24 cellular contexts compared by ENCODE assay signal in the genomic region with DNA sequence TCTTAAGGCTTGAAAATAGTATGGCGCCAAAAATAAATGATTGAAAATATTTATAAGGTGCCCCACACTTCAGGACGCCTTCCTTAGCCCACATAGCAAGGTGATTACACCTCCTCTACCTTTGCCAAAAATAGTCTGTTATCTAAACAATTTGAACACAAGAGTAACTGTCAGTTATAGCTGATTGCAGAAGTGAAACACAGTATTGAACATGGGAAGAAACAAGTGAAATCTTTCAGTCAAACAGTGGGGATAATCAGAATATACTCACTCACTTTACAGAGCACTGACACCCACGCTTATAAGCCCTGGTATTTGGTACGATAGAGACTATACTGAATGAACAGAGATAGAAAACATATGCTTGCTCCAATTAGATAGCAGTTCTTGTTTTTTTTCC.
DNase-seq lines count a peak whose midpoint lies in the region; ATAC-seq and TF ChIP-seq lines count a peak whose summit lies in the region.
"Had no signal": no experiment of that assay in that cellular context is flagged by ENCODE, and none has a peak within 500 bp of the region (broad histone marks: within the 10 kb centered on the region; RNA-seq: fewer than 3 reads in every experiment).

No MANE protein-coding gene starts in this region.

- no peak for TF ChIP-seq CTCF in cardiac muscle cell (IDR thresholded peaks at IDR 0.05; ENCODE audit: low read depth, low read length)

- no peak for ATAC-seq in Right ventricle myocardium inferior
- peak; percentile 80 for ATAC-seq in GM21515 (IDR thresholded peaks at IDR 0.05; ENCODE audit: unreplicated experiment)
- ATAC-seq in HG03095 (IDR thresholded peaks at IDR 0.05; ENCODE audit: unreplicated experiment) = peak; percentile 88
- no peak for ATAC-seq in stimulated activated naive CD8-positive, alpha-beta T cell treated with anti-CD3 and anti-CD28 coated beads, Interleukin-15, amount 100 ng/mL, for 72 hours
- ATAC-seq: heart right ventricle, natural killer cell had no signal

- no peaks in the 10 kb centered on the region for H3K9me3 Mint-ChIP-seq in stimulated activated naive CD8-positive, alpha-beta T cell treated with anti-CD3 and anti-CD28 coated beads, Interleukin-15, amount 100 ng/mL, for 72 hours
- H3K9me3 Mint-ChIP-seq: activated CD4-positive, alpha-beta T cell treated with anti-CD3 and anti-CD28 coated beads, Interleukin-2, amount 10 ng/mL, durations not matched to agents 7 days and 5 days; memory B cell; natural killer cell had no signal

- H3K27me3 Mint-ChIP-seq in stimulated activated naive CD8-positive, alpha-beta T cell treated with anti-CD3 and anti-CD28 coated beads, Interleukin-15, amount 100 ng/mL, for 72 hours = no peaks in the 10 kb centered on the region
- H3K27me3 Mint-ChIP-seq: memory B cell had no signal

- no peak overlapping the region for H3K4me3 Mint-ChIP-seq in stimulated activated naive CD8-positive, alpha-beta T cell treated with anti-CD3 and anti-CD28 coated beads, Interleukin-15, amount 100 ng/mL, for 72 hours
- H3K4me3 Mint-ChIP-seq: activated CD4-positive, alpha-beta T cell treated with anti-CD3 and anti-CD28 coated beads, Interleukin-2, amount 10 ng/mL, durations not matched to agents 7 days and 5 days; activated naive CD8-positive, alpha-beta T cell; memory B cell; natural killer cell had no signal

- no peak overlapping the region for H3K4me3 ChIP-seq in cardiac muscle cell
- H3K4me3 ChIP-seq: breast epithelium, heart right ventricle, SJCRH30, upper lobe of left lung had no signal

- DNase-seq in cardiac muscle cell (ENCODE audit: low read depth in 1 of 2, low spot score in 1 of 2) (no peak), Right ventricle myocardium inferior (ENCODE audit: missing footprints) (no peak), germinal center (ENCODE audit: low spot score) (peak; percentile 11), NCI-H1105 treated with DMSO at 0.1 percent for 48 hours (lab: John Stamatoyannopoulos, UW) (no peak), medulla oblongata (ENCODE audit: extremely low spot score) (no peak)
- no peak for DNase-seq in stimulated activated naive CD8-positive, alpha-beta T cell treated with anti-CD3 and anti-CD28 coated beads, Interleukin-15, amount 100 ng/mL, for 72 hours
- DNase-seq: activated CD4-positive, alpha-beta T cell treated with anti-CD3 and anti-CD28 coated beads, Interleukin-2, amount 10 ng/mL, durations not matched to agents 7 days and 5 days; activated T-cell treated with anti-CD3 and anti-CD28 coated beads for 4 hours; heart right ventricle; islet precursor cell; natural killer cell; NCI-H1694; NCI-H446 treated with DMSO at 0.1 percent for 48 hours; posterior cingulate gyrus; SJCRH30; small intestine; stimulated activated naive CD4-positive, alpha-beta T cell; upper lobe of left lung had no signal

- no peaks in the 10 kb centered on the region for H3K27me3 ChIP-seq in cardiac muscle cell
- H3K27me3 ChIP-seq: breast epithelium, heart right ventricle, upper lobe of left lung had no signal

- H3K27ac Mint-ChIP-seq in stimulated activated naive CD8-positive, alpha-beta T cell treated with anti-CD3 and anti-CD28 coated beads, Interleukin-15, amount 100 ng/mL, for 72 hours = no peak overlapping the region
- H3K27ac Mint-ChIP-seq: activated CD4-positive, alpha-beta T cell treated with anti-CD3 and anti-CD28 coated beads, Interleukin-2, amount 10 ng/mL, durations not matched to agents 7 days and 5 days; activated naive CD8-positive, alpha-beta T cell; memory B cell; natural killer cell had no signal

- no peaks in the 10 kb centered on the region for H3K36me3 ChIP-seq in cardiac muscle cell
- H3K36me3 ChIP-seq: breast epithelium, heart right ventricle, SJCRH30, upper lobe of left lung had no signal

- peak overlapping the region; percentile 3 for H3K27ac ChIP-seq in cardiac muscle cell
- H3K27ac ChIP-seq: breast epithelium, C4-2B, heart right ventricle, SJCRH30, upper lobe of left lung had no signal

- no peaks in the 10 kb centered on the region for H3K9me3 ChIP-seq in cardiac muscle cell (ENCODE audit: low read depth)
- H3K9me3 ChIP-seq: breast epithelium, heart right ventricle, SJCRH30, upper lobe of left lung had no signal

- H3K4me1 Mint-ChIP-seq in stimulated activated naive CD8-positive, alpha-beta T cell treated with anti-CD3 and anti-CD28 coated beads, Interleukin-15, amount 100 ng/mL, for 72 hours = no peaks in the 10 kb centered on the region
- H3K4me1 Mint-ChIP-seq: activated CD4-positive, alpha-beta T cell treated with anti-CD3 and anti-CD28 coated beads, Interleukin-2, amount 10 ng/mL, durations not matched to agents 7 days and 5 days; memory B cell; natural killer cell had no signal

- H3K4me1 ChIP-seq in cardiac muscle cell (ENCODE audit: low read depth) = peaks cover 22% of the 10 kb centered on the region
- H3K4me1 ChIP-seq: breast epithelium, SJCRH30, upper lobe of left lung had no signal

- intact Hi-C loops in Right ventricle myocardium inferior (cut with DNase I) = no loop called here

Comparison
In these comparisons a context has a peak if more than half of its experiments do, and no peak if none do; other contexts are left out.
1. ATAC-seq: peak in GM21515 (single experiment) and HG03095 (single experiment); none in Right ventricle myocardium inferior (single experiment) and stimulated activated naive CD8-positive, alpha-beta T cell treated with anti-CD3 and anti-CD28 coated beads, Interleukin-15, amount 100 ng/mL, for 72 hours (single experiment).